1 cellular context compared by ENCODE assay signal in the genomic region with DNA sequence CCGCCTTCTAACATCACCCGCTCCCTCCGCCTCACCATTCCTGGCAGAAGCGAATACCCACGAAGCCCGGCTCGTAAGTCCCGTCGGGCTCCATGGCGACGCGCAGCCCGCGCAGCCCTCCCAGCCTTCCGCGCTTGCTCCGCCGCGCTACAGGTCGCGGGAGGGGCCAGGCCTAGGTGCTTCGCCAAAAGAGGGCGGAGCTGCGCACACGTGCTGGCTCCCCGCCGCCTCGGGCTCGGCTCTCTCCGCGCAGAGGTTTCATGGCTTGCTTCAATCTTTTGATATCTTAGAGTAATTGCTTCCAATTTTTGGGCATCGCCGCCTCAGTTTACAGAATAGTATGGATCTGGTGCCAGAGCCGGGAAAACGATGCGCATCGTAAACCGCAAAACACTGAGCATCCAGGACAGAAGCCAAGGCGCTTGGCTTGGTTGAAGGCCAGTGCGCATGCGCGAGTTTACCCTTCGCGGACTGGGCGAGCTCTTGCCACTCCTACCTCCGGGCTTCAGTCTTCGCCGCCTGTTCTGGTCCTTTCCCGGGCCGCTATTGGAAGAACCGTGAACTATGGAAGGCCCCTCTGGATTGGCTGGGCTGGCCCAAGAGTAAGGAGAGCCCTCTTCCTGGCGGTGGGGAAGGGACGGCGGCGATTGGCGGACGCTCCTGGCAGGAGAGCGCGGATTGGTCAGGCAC.
TF ChIP-seq lines count a peak whose summit lies in the region.

A gene (minus strand): TSS at position 113 of the 690 bp plus-strand sequence. CDS start 19 bp downstream, at position 94.

TF ChIP-seq in HCT116, 20 proteins besides CTCF, POLR2A, EP300 and RAD21 (continued from another document):
- TF ChIP-seq, protein P1, sequence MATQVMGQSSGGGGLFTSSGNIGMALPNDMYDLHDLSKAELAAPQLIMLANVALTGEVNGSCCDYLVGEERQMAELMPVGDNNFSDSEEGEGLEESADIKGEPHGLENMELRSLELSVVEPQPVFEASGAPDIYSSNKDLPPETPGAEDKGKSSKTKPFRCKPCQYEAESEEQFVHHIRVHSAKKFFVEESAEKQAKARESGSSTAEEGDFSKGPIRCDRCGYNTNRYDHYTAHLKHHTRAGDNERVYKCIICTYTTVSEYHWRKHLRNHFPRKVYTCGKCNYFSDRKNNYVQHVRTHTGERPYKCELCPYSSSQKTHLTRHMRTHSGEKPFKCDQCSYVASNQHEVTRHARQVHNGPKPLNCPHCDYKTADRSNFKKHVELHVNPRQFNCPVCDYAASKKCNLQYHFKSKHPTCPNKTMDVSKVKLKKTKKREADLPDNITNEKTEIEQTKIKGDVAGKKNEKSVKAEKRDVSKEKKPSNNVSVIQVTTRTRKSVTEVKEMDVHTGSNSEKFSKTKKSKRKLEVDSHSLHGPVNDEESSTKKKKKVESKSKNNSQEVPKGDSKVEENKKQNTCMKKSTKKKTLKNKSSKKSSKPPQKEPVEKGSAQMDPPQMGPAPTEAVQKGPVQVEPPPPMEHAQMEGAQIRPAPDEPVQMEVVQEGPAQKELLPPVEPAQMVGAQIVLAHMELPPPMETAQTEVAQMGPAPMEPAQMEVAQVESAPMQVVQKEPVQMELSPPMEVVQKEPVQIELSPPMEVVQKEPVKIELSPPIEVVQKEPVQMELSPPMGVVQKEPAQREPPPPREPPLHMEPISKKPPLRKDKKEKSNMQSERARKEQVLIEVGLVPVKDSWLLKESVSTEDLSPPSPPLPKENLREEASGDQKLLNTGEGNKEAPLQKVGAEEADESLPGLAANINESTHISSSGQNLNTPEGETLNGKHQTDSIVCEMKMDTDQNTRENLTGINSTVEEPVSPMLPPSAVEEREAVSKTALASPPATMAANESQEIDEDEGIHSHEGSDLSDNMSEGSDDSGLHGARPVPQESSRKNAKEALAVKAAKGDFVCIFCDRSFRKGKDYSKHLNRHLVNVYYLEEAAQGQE (IDR thresholded peaks at IDR 0.05; ENCODE audit: low read depth), result no peak
- TF ChIP-seq, protein P2, sequence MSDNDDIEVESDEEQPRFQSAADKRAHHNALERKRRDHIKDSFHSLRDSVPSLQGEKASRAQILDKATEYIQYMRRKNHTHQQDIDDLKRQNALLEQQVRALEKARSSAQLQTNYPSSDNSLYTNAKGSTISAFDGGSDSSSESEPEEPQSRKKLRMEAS (IDR thresholded peaks at IDR 0.05), result peak; percentile 100
